Comparison of ENCODE assay signal across 21 cellular contexts in genomic region chr11:134761926-134762247, GRCh38.
DNase-seq lines count a peak whose midpoint lies in the region; ATAC-seq and TF ChIP-seq lines count a peak whose summit lies in the region.
"Had no signal": no experiment of that assay in that cellular context is flagged by ENCODE, and none has a peak within 500 bp of the region (broad histone marks: within the 10 kb centered on the region; RNA-seq: fewer than 3 reads in every experiment).

No MANE protein-coding gene starts in this region.

- 71 to 90% (median 81%) methylated on average over 18 to 20 of the region's 20 CpGs for WGBS in heart left ventricle, 4 donors

- no peaks in the 10 kb centered on the region for H3K4me1 ChIP-seq in heart left ventricle
- H3K4me1 ChIP-seq in NT2/D1 (ENCODE audit: insufficient read depth, insufficient read length): no peaks in the 10 kb centered on the region
- no peaks in the 10 kb centered on the region for H3K4me1 ChIP-seq in iPS-15b (ENCODE audit: control insufficient read depth, insufficient read depth, low read length)
- H3K4me1 ChIP-seq: vagina had no signal

- ATAC-seq in heart left ventricle: no peak
- no peak for ATAC-seq in stimulated activated effector memory CD8-positive, alpha-beta T cell treated with anti-CD3 and anti-CD28 coated beads, Interleukin-12 subunit alpha, Interleukin-12 subunit beta, amount 100 ng/mL, for 72 hours
- ATAC-seq: HCT116 had no signal

- H3K27ac Mint-ChIP-seq in stimulated activated effector memory CD8-positive, alpha-beta T cell treated with anti-CD3 and anti-CD28 coated beads, Interleukin-12 subunit alpha, Interleukin-12 subunit beta, amount 100 ng/mL, for 72 hours: no peak overlapping the region
- H3K27ac Mint-ChIP-seq: activated CD8-positive, alpha-beta memory T cell treated with anti-CD3 and anti-CD28 coated beads, Interleukin-2, amount 10 ng/mL, durations not matched to agents 7 days and 5 days; mesothelial cell of epicardium; T-helper 1 cell treated with Interleukin-12 subunit alpha and Interleukin-12 subunit beta and Interleukin-4 antibody, amounts not matched to agents 30 μg/mL and 1 μg/mL, for 36 hours had no signal

- peak overlapping the region; percentile 49 for H3K4me3 Mint-ChIP-seq in stimulated activated effector memory CD8-positive, alpha-beta T cell treated with anti-CD3 and anti-CD28 coated beads, Interleukin-12 subunit alpha, Interleukin-12 subunit beta, amount 100 ng/mL, for 72 hours
- H3K4me3 Mint-ChIP-seq: mesothelial cell of epicardium had no signal

- H3K9ac ChIP-seq in NT2/D1 (ENCODE audit: insufficient read length, low read depth) (peak overlapping the region; percentile 88), iPS-15b (ENCODE audit: low read depth, low read length) (peak overlapping the region; percentile 4)

- TF ChIP-seq POLR2A in heart left ventricle (IDR thresholded peaks at IDR 0.05): no peak

- H3K9me3 ChIP-seq in heart left ventricle: peaks cover 0 to 5% (median 0%) of the 10 kb centered on the region in 12 donors
- H3K9me3 ChIP-seq in NT2/D1 (ENCODE audit: insufficient read depth, low read length): no peaks in the 10 kb centered on the region
- no peaks in the 10 kb centered on the region for H3K9me3 ChIP-seq in iPS-15b (ENCODE audit: control insufficient read depth, insufficient read depth, low read length)
- H3K9me3 ChIP-seq: vagina had no signal

- no peaks in the 10 kb centered on the region for H3K9me3 Mint-ChIP-seq in stimulated activated effector memory CD8-positive, alpha-beta T cell treated with anti-CD3 and anti-CD28 coated beads, Interleukin-12 subunit alpha, Interleukin-12 subunit beta, amount 100 ng/mL, for 72 hours
- H3K9me3 Mint-ChIP-seq: mesothelial cell of epicardium; T-helper 1 cell treated with Interleukin-12 subunit alpha and Interleukin-12 subunit beta and Interleukin-4 antibody, amounts not matched to agents 30 μg/mL and 1 μg/mL, for 36 hours had no signal

- no peaks in the 10 kb centered on the region for H3K4me1 Mint-ChIP-seq in stimulated activated effector memory CD8-positive, alpha-beta T cell treated with anti-CD3 and anti-CD28 coated beads, Interleukin-12 subunit alpha, Interleukin-12 subunit beta, amount 100 ng/mL, for 72 hours
- H3K4me1 Mint-ChIP-seq: activated CD8-positive, alpha-beta memory T cell treated with anti-CD3 and anti-CD28 coated beads, Interleukin-2, amount 10 ng/mL, durations not matched to agents 7 days and 5 days had no signal

- DNase-seq in heart left ventricle (no peak), cardiac septum (ENCODE audit: low spot score) (no peak), NT2/D1 (ENCODE audit: low read depth, low spot score) (no peak), NCI-H1694 treated with DMSO at 0.1 percent for 48 hours (lab: John Stamatoyannopoulos, UW) (no peak), globus pallidus (ENCODE audit: low spot score) (no peak)
- peak in 1 of 2 donors; percentile 18 for DNase-seq in stimulated activated effector memory CD8-positive, alpha-beta T cell treated with anti-CD3 and anti-CD28 coated beads, Interleukin-12 subunit alpha, Interleukin-12 subunit beta, amount 100 ng/mL, for 72 hours (ENCODE audit: low spot score in 2 of 2)
- DNase-seq in NK-92 treated with Interleukin-12 subunit alpha and Interleukin-12 subunit beta, amount 100 ng/mL, for 24 hours (lab: John Stamatoyannopoulos, UW): no peak
- DNase-seq: activated CD8-positive, alpha-beta memory T cell treated with anti-CD3 and anti-CD28 coated beads, Interleukin-2, amount 10 ng/mL, durations not matched to agents 7 days and 5 days; activated gamma-delta T cell; cerebellar nuclear complex; effector memory CD8-positive, alpha-beta T cell; kidney glomerular epithelial cell; NCI-H1694; retina had no signal

- no peak overlapping the region for H3K27ac ChIP-seq in heart left ventricle
- H3K27ac ChIP-seq: hepatocyte, vagina, WERI-Rb-1 had no signal

- intact Hi-C loops in heart left ventricle (cut with DNase I): no loop called here
- intact Hi-C loops in cardiac septum (cut with DNase I): no loop called here

- H3K36me3 ChIP-seq in heart left ventricle: no peaks in the 10 kb centered on the region
- peaks cover 38% of the 10 kb centered on the region for H3K36me3 ChIP-seq in NT2/D1 (ENCODE audit: insufficient read depth, insufficient read length, low read length)
- no peaks in the 10 kb centered on the region for H3K36me3 ChIP-seq in iPS-15b (ENCODE audit: control insufficient read depth, insufficient read depth, low read length)
- H3K36me3 ChIP-seq: vagina, WERI-Rb-1 had no signal

- peak overlapping the region in 8 of 12 donors; percentile 12 to 51 (median 41) for H3K4me3 ChIP-seq in heart left ventricle
- peak overlapping the region; percentile 75 for H3K4me3 ChIP-seq in NT2/D1 (ENCODE audit: insufficient read length, low read depth)
- H3K4me3 ChIP-seq in iPS-15b (ENCODE audit: low read depth, low read length): peak overlapping the region; percentile 6
- H3K4me3 ChIP-seq: hepatocyte had no signal

- no peak for TF ChIP-seq CTCF in heart left ventricle (IDR thresholded peaks at IDR 0.05)

- H3K27me3 ChIP-seq in heart left ventricle: peaks cover 0 to 16% (median 0%) of the 10 kb centered on the region in 9 donors
- no peaks in the 10 kb centered on the region for H3K27me3 ChIP-seq in NT2/D1 (ENCODE audit: insufficient read depth, insufficient read length)
- no peaks in the 10 kb centered on the region for H3K27me3 ChIP-seq in iPS-15b (ENCODE audit: control insufficient read depth, insufficient read depth, low read length)
- H3K27me3 ChIP-seq: hepatocyte, vagina had no signal

- no peaks in the 10 kb centered on the region for H3K36me3 Mint-ChIP-seq in stimulated activated effector memory CD8-positive, alpha-beta T cell treated with anti-CD3 and anti-CD28 coated beads, Interleukin-12 subunit alpha, Interleukin-12 subunit beta, amount 100 ng/mL, for 72 hours
- H3K36me3 Mint-ChIP-seq: activated CD8-positive, alpha-beta memory T cell treated with anti-CD3 and anti-CD28 coated beads, Interleukin-2, amount 10 ng/mL, durations not matched to agents 7 days and 5 days; mesothelial cell of epicardium had no signal

Comparison
In these comparisons a context has a peak if more than half of its experiments do, and no peak if none do; other contexts are left out.
1. H3K4me3 ChIP-seq: peak in every context shown above with its lines; median percentile 75 in NT2/D1; 41 in heart left ventricle; 6 in iPS-15b.